In the genomic region with DNA sequence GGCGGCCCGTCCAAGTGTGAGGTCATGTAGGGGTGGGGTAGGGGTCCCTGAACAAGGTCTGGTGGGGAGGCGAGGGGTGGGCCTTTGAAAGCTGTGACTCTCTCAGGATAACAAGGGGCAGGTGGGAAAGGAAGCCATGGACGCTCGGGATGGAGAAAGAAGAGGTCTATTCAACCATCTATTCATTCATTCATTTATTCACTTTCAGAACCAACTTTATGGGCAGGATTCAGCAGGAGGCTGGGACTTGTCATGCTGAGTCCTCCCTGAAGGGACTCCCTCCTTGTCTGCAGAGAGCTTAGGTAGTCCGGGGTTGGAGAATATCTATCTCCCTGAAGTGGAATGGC, we compare ENCODE assay signal across 1 cellular context.
A peak's percentile ranks its signal among the peaks of the same experiment; 100 is the strongest.
TF ChIP-seq lines count a peak whose summit lies in the region.

No MANE protein-coding gene starts in this region.

TF ChIP-seq in HepG2, 621 proteins besides CTCF, POLR2A, EP300 and RAD21:
- TF ChIP-seq ZNF775 (CRISPR knock-in tag; IDR thresholded peaks at IDR 0.05; ENCODE audit: borderline replicate concordance) (no peak), HOXA3 (CRISPR knock-in tag; IDR thresholded peaks at IDR 0.05) (0 out of 2 replicates have a peak, but pooled peaks have one; percentile 4), KDM2A (CRISPR knock-in tag; IDR thresholded peaks at IDR 0.05; ENCODE audit: borderline replicate concordance, low read depth) (0 out of 2 replicates have a peak, but pooled peaks have one; percentile 3), BATF2 (CRISPR knock-in tag; IDR thresholded peaks at IDR 0.05) (0 out of 2 replicates have a peak, but pooled peaks have one; percentile 10), MTF2 (CRISPR knock-in tag; IDR thresholded peaks at IDR 0.05; ENCODE audit: borderline replicate concordance) (0 out of 2 replicates have a peak, but pooled peaks have one; percentile 0), ZNF839 (CRISPR knock-in tag; IDR thresholded peaks at IDR 0.05; ENCODE audit: borderline replicate concordance) (no peak)
- TF ChIP-seq, protein P1, sequence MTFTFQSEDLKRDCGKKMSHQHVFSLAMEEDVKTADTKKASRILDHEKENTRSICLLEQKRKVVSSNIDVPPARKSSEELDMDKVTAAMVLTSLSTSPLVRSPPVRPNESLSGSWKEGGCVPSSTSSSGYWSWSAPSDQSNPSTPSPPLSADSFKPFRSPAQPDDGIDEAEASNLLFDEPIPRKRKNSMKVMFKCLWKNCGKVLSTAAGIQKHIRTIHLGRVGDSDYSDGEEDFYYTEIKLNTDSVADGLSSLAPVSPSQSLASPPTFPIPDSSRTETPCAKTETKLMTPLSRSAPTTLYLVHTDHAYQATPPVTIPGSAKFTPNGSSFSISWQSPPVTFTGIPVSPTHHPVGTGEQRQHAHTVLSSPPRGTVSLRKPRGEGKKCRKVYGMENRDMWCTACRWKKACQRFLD (CRISPR knock-in tag; IDR thresholded peaks at IDR 0.05; ENCODE audit: borderline replicate concordance): no peak
